ENCODE assay signal across 8 cellular contexts in the genomic region with DNA sequence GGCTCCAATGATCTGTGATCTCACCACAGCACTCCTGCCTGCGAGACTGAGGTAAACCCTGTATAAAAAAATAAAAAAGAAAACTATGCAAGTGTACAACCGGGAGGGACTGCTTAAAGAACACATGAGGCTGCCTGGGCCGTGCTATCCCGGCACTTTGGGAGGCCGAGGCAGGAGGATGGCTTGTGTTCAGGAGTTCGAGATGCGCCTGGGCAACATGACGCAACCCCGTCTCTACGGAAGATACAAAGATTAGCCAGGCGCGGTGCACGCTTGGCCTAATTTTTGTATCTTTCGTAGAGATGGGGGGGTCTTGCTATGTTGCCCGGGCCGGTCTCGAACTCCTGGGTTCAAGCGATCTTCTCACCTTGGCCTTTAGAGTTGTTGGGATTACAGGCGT.
DNase-seq lines count a peak whose midpoint lies in the region; ATAC-seq, FAIRE-seq and TF ChIP-seq lines count a peak whose summit lies in the region.
"Not testable (repeated sequence)": the region's sequence is repeated elsewhere in the genome, so short reads cannot be mapped to it uniquely, and the experiment has no call there.

No MANE protein-coding gene starts in this region.

- not testable (repeated sequence) for H3K79me2 ChIP-seq in SK-N-SH (ENCODE audit: insufficient read depth)

- not testable (repeated sequence) for H3K4ac ChIP-seq in neuronal stem cell (ENCODE audit: low read length)

- H3K27ac Mint-ChIP-seq in activated naive CD8-positive, alpha-beta T cell treated with anti-CD3 and anti-CD28 coated beads, Interleukin-2, amount 10 ng/mL, durations not matched to agents 7 days and 5 days, result peak overlapping the region; percentile 88

- not testable (repeated sequence) for H3K79me1 ChIP-seq in neuronal stem cell (ENCODE audit: low read depth, low read length)

- not testable (repeated sequence) for ATAC-seq in activated naive CD8-positive, alpha-beta T cell treated with anti-CD3 and anti-CD28 coated beads, Interleukin-2, amount 10 ng/mL, durations not matched to agents 7 days and 5 days (ENCODE audit: low read depth)

- H2BK15ac ChIP-seq in neuronal stem cell (ENCODE audit: low read length), result not testable (repeated sequence)

- intact Hi-C loops in kidney (cut with DNase I); stomach (cut with DNase I; ENCODE audit: low total_unique reads): not testable (repeated sequence)

- not testable (repeated sequence) for H4K8ac ChIP-seq in neuronal stem cell (ENCODE audit: low read depth, low read length)

- 92% methylated on average over 19 of the region's 19 CpGs for WGBS in SK-N-SH (ENCODE audit: low lambda C conversion rate)
- WGBS in neuronal stem cell (ENCODE audit: extremely low coverage in 2 of 2, insufficient read length in 2 of 2, insufficient replicate concordance in 1 of 2), 2 donors, result no CpG with 5 or more reads among the region's 19 CpGs
- WGBS in stomach, 5 donors, result 94 to 96% (median 95%) methylated on average over 13 to 19 of the region's 19 CpGs

- H3K27me3 ChIP-seq in SK-N-SH (ENCODE audit: insufficient read depth); effector memory CD4-positive, alpha-beta T cell (replicated peaks; ENCODE audit: control insufficient read depth, insufficient read depth, low read length, poor library complexity, severe bottlenecking); neuronal stem cell (ENCODE audit: control insufficient read depth in 3 of 3, insufficient read depth in 3 of 3, low read depth in 1 of 3, low read length in 3 of 3); stomach: not testable (repeated sequence)

- H3K9me3 ChIP-seq in HEK293 (ENCODE audit: control insufficient read depth, insufficient read depth, low read depth, low read length); SK-N-SH; effector memory CD4-positive, alpha-beta T cell (ENCODE audit: control insufficient read depth, low read length); kidney (ENCODE audit: control insufficient read depth in 1 of 2, low read length in 2 of 2); neuronal stem cell (replicated peaks in 1 of 2; ENCODE audit: control insufficient read depth in 2 of 2, insufficient read depth in 1 of 2, low read depth in 1 of 2, low read length in 2 of 2); stomach: not testable (repeated sequence)

- H3K9me2 ChIP-seq in SK-N-SH, result not testable (repeated sequence)

- POLR2A ChIA-PET in HEK293 (lab: Yijun Ruan, JAX), result interaction anchor here (0.6 to 1.4 kb wide), 2 partner anchors 9 to 75 kb away, joined by 4 to 6 read pairs; a partner anchor contains a TSS
- POLR2A ChIA-PET in SK-N-SH (lab: Yijun Ruan, JAX), result not testable (repeated sequence)
- POLR2A ChIA-PET in activated naive CD8-positive, alpha-beta T cell treated with anti-CD3 and anti-CD28 coated beads, Interleukin-2, amount 10 ng/mL, durations not matched to agents 7 days and 5 days (lab: Charles Lee), result interaction anchor here (1.6 kb wide), 1 partner anchor 75 kb away, joined by 6 read pairs; a partner anchor contains a TSS

- not testable (repeated sequence) for H2BK120ac ChIP-seq in neuronal stem cell (ENCODE audit: low read depth, low read length)

- not testable (repeated sequence) for H4K20me1 ChIP-seq in SK-N-SH (ENCODE audit: insufficient read depth)

- not testable (repeated sequence) for H3K36me3 ChIP-seq in HEK293 (ENCODE audit: control insufficient read depth in 2 of 2, insufficient read depth in 1 of 2, low read length in 2 of 2); SK-N-SH (replicated peaks in 1 of 2; ENCODE audit: control insufficient read depth in 1 of 2, insufficient read depth in 2 of 2, low read length in 1 of 2); effector memory CD4-positive, alpha-beta T cell (ENCODE audit: control insufficient read depth, insufficient read depth, low read length); kidney (ENCODE audit: control insufficient read depth in 1 of 2, insufficient read depth in 2 of 2, low read length in 2 of 2); neuronal stem cell (replicated peaks in 1 of 2; ENCODE audit: control insufficient read depth in 2 of 2, insufficient read depth in 2 of 2, low read length in 2 of 2); stomach

- TF ChIP-seq RAD21 in SK-N-SH (IDR thresholded peaks at IDR 0.05; ENCODE audit: low read length), result not testable (repeated sequence)

- not testable (repeated sequence) for TF ChIP-seq EP300 in SK-N-SH (IDR thresholded peaks at IDR 0.05; ENCODE audit: borderline replicate concordance in 1 of 2, low read depth in 1 of 2, low read length in 1 of 2); stomach (IDR thresholded peaks at IDR 0.05)

- peak overlapping the region; percentile 95 for H3K4me2 ChIP-seq in SK-N-SH
- H3K4me2 ChIP-seq in neuronal stem cell (ENCODE audit: insufficient read depth, low read length, poor library complexity, severe bottlenecking), result not testable (repeated sequence)

- TF ChIP-seq CTCF in AG10803 (conservative IDR thresholded peaks at IDR 0.05; ENCODE audit: low read length); HEK293 (tag by site-specific recombination; IDR thresholded peaks at IDR 0.05); SK-N-SH (IDR thresholded peaks at IDR 0.05); kidney (IDR thresholded peaks at IDR 0.05; ENCODE audit: borderline replicate concordance, extremely low read depth, insufficient read depth); stomach (IDR thresholded peaks at IDR 0.05): not testable (repeated sequence)

- not testable (repeated sequence) for H3K9me3 Mint-ChIP-seq in activated naive CD8-positive, alpha-beta T cell treated with anti-CD3 and anti-CD28 coated beads, Interleukin-2, amount 10 ng/mL, durations not matched to agents 7 days and 5 days

- not testable (repeated sequence) for H3K23ac ChIP-seq in neuronal stem cell (ENCODE audit: low read depth, low read length, poor library complexity)

- peaks cover 10% of the 10 kb centered on the region for H3K36me3 Mint-ChIP-seq in activated naive CD8-positive, alpha-beta T cell treated with anti-CD3 and anti-CD28 coated beads, Interleukin-2, amount 10 ng/mL, durations not matched to agents 7 days and 5 days

- H2BK5ac ChIP-seq in neuronal stem cell (ENCODE audit: low read length), result not testable (repeated sequence)

- H3K4me3 Mint-ChIP-seq in activated naive CD8-positive, alpha-beta T cell treated with anti-CD3 and anti-CD28 coated beads, Interleukin-2, amount 10 ng/mL, durations not matched to agents 7 days and 5 days, result peak overlapping the region; percentile 84

- H2BK12ac ChIP-seq in neuronal stem cell (ENCODE audit: low read length), result not testable (repeated sequence)

- H3K4me1 Mint-ChIP-seq in activated naive CD8-positive, alpha-beta T cell treated with anti-CD3 and anti-CD28 coated beads, Interleukin-2, amount 10 ng/mL, durations not matched to agents 7 days and 5 days, result not testable (repeated sequence)

- FAIRE-seq in kidney (lab: Jason Lieb, UNC), result not testable (repeated sequence)

- H3K4me3 ChIP-seq in AG10803 (ENCODE audit: low read length) (peak overlapping the region; percentile 77), HEK293 (ENCODE audit: low read depth, low read length) (peak overlapping the region; percentile 94; the same call in 1 of the 2 replicates), SK-N-SH (ENCODE audit: low read depth in 2 of 2, low read length in 1 of 2) (peak overlapping the region; percentile 85 to 87; a peak in 3 of 4 replicates), kidney (ENCODE audit: low read length in 2 of 2) (peak overlapping the region; percentile 64 to 82), neuronal stem cell (ENCODE audit: low read length in 2 of 2) (peak overlapping the region in 1 of 2 donors; percentile 71), stomach (peak overlapping the region; percentile 68 to 76 (median 71))
- peak overlapping the region; percentile 68 for H3K4me3 ChIP-seq in effector memory CD4-positive, alpha-beta T cell (ENCODE audit: insufficient read depth, low read depth, low read length, poor library complexity, severe bottlenecking)

- not testable (repeated sequence) for H2AFZ ChIP-seq in SK-N-SH (ENCODE audit: low read depth)
- H2AFZ ChIP-seq in neuronal stem cell (ENCODE audit: low read length), result peak overlapping the region; percentile 90

- H3K14ac ChIP-seq in neuronal stem cell (ENCODE audit: low read length), result not testable (repeated sequence)

- TF ChIP-seq POLR2A in stomach (IDR thresholded peaks at IDR 0.05), result not testable (repeated sequence)

- not testable (repeated sequence) for H2AK5ac ChIP-seq in neuronal stem cell (ENCODE audit: low read depth, low read length)

- H3K9ac ChIP-seq in SK-N-SH, result peak overlapping the region; percentile 63; the same call in 1 of the 2 replicates
- H3K9ac ChIP-seq in kidney (ENCODE audit: low read length in 2 of 2); neuronal stem cell (ENCODE audit: low read depth, low read length, poor library complexity): not testable (repeated sequence)

- not testable (repeated sequence) for H3K18ac ChIP-seq in neuronal stem cell (ENCODE audit: low read length)

- CTCF ChIA-PET in HEK293 (lab: Yijun Ruan, JAX); SK-N-SH (lab: Yijun Ruan, JAX): not testable (repeated sequence)

- not testable (repeated sequence) for H3K27me3 Mint-ChIP-seq in activated naive CD8-positive, alpha-beta T cell treated with anti-CD3 and anti-CD28 coated beads, Interleukin-2, amount 10 ng/mL, durations not matched to agents 7 days and 5 days

- H3K4me1 ChIP-seq in HEK293 (ENCODE audit: control insufficient read depth, insufficient read depth, low read length); SK-N-SH (ENCODE audit: control insufficient read depth in 1 of 2, insufficient read depth in 2 of 2, low read depth in 1 of 2, low read length in 1 of 2); effector memory CD4-positive, alpha-beta T cell (ENCODE audit: control insufficient read depth, insufficient read depth, low read length, poor library complexity, severe bottlenecking); kidney (ENCODE audit: control insufficient read depth in 1 of 2, insufficient read depth in 1 of 2, low read depth in 1 of 2, low read length in 2 of 2); neuronal stem cell (ENCODE audit: control insufficient read depth in 2 of 2, insufficient read depth in 1 of 2, low read depth in 1 of 2, low read length in 2 of 2); stomach: not testable (repeated sequence)

- not testable (repeated sequence) for H4K91ac ChIP-seq in neuronal stem cell (ENCODE audit: low read depth, low read length, poor library complexity)

- not testable (repeated sequence) for H3K27ac ChIP-seq in HEK293 (ENCODE audit: extremely low read depth, low read depth, low read length); SK-N-SH (ENCODE audit: low read depth in 2 of 2, low read length in 1 of 2); kidney (ENCODE audit: low read depth in 2 of 2, low read length in 2 of 2); neuronal stem cell (replicated peaks; ENCODE audit: low read length)
- H3K27ac ChIP-seq in effector memory CD4-positive, alpha-beta T cell (ENCODE audit: insufficient read depth, low read length, poor library complexity, severe bottlenecking), result peak overlapping the region; percentile 70
- peak overlapping the region; percentile 82 to 92 (median 90) for H3K27ac ChIP-seq in stomach

- not testable (repeated sequence) for H3F3A ChIP-seq in SK-N-SH (replicated peaks; ENCODE audit: insufficient read depth)

- not testable (repeated sequence) for DNase-seq in AG10803 (ENCODE audit: low read depth); SK-N-SH; activated naive CD8-positive, alpha-beta T cell treated with anti-CD3 and anti-CD28 coated beads, Interleukin-2, amount 10 ng/mL, durations not matched to agents 7 days and 5 days; effector memory CD4-positive, alpha-beta T cell; kidney; neuronal stem cell (ENCODE audit: low spot score); stomach
